Comparison of ENCODE assay signal across 8 cellular contexts in the genomic region with DNA sequence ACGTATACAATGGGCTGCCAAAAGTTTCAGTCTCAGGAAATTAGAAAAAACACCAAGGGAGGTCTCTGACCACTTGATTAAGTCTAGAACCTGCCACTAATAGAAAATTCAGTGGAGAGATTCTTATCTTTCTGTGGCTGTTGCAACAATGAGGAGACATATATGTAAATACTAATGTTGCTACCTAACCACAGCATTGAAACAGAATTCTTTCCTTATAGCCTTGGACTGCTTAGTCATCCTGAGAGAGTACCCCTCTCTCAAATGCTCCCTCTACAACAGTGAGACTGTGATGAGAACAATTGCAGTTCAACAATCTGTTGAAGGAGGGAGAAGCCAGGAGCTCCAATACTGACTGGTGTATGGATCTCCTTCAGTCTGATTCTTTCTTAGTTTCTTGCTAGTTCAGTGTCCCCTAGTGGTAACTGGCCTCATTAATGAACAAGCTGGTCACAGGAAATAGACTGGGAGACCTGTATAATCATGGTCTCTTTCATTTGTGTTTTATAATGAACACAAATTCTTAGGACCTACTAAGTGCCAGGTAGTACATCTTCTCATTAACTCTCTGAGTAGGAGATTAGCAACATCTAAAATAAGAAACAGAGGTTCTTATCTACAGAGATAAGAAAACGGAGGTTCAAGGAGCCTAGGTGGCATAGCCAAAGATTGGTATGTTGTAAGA.
DNase-seq lines count a peak whose midpoint lies in the region; ATAC-seq and TF ChIP-seq lines count a peak whose summit lies in the region.

No MANE protein-coding gene starts in this region.

- H3K9me3 ChIP-seq in MM.1S (replicated peaks; ENCODE audit: insufficient read depth, low read length) (no peaks in the 10 kb centered on the region), SJSA1 (replicated peaks) (no peaks in the 10 kb centered on the region)

- no peaks in the 10 kb centered on the region for H3K36me3 ChIP-seq in ACC112 (ENCODE audit: insufficient read depth, low read length)
- H3K36me3 ChIP-seq in MM.1S (replicated peaks; ENCODE audit: insufficient read depth, low read length) = no peaks in the 10 kb centered on the region
- H3K36me3 ChIP-seq in SJSA1 = no peaks in the 10 kb centered on the region

- H2AFZ ChIP-seq in ACC112 (ENCODE audit: low read length, unreplicated experiment) (peak overlapping the region; percentile 70), MM.1S (ENCODE audit: low read length) (peak overlapping the region; percentile 37)

- H3K27ac ChIP-seq in ACC112 (ENCODE audit: low read depth, low read length) (peak overlapping the region; percentile 94), MM.1S (ENCODE audit: low read length) (no peak overlapping the region; the same call in 1 of the 2 replicates), SJSA1 (peak overlapping the region; percentile 90)

- 0 out of 2 replicates have a peak, but pooled peaks cover 11% of the 10 kb centered on the region for H3F3A ChIP-seq in MM.1S (ENCODE audit: insufficient read depth, low read length)

- peak; percentile 75 for TF ChIP-seq CTCF in GM12872 (IDR thresholded peaks at IDR 0.05; ENCODE audit: insufficient read depth, low read depth, low read length)
- peak; percentile 87 for TF ChIP-seq CTCF in MM.1S (IDR thresholded peaks at IDR 0.05; ENCODE audit: low read length)

- H3K9ac ChIP-seq in MM.1S (ENCODE audit: low read length) = no peak overlapping the region

- no peaks in the 10 kb centered on the region for H4K20me1 ChIP-seq in MM.1S (ENCODE audit: insufficient read depth, low read length)

- peaks cover 84% of the 10 kb centered on the region for H3K4me1 ChIP-seq in ACC112 (ENCODE audit: control insufficient read depth, insufficient read depth, low read length, unreplicated experiment)
- H3K4me1 ChIP-seq in MM.1S (ENCODE audit: low read length) = peaks cover 34% of the 10 kb centered on the region
- H3K4me1 ChIP-seq in SJSA1 (replicated peaks) = peaks cover 79% of the 10 kb centered on the region

- H3K27me3 ChIP-seq in ACC112 (ENCODE audit: insufficient read depth, low read length) = no peaks in the 10 kb centered on the region
- H3K27me3 ChIP-seq in MM.1S (replicated peaks; ENCODE audit: insufficient read depth, low read length) = no peaks in the 10 kb centered on the region
- no peaks in the 10 kb centered on the region for H3K27me3 ChIP-seq in SJSA1 (replicated peaks)

- DNase-seq in MM.1S (peak; percentile 82), SJSA1 (ENCODE audit: low read depth in 1 of 2, low spot score in 2 of 2) (peak; percentile 69 to 96), epidermal melanocyte (ENCODE audit: insufficient read length, low spot score) (peak; percentile 72), midbrain (lab: John Stamatoyannopoulos, UW) (peak; percentile 57)

- H3K4me3 ChIP-seq in ACC112 (ENCODE audit: low read depth, low read length) (peak overlapping the region; percentile 49; the same call in 1 of the 2 replicates), MM.1S (ENCODE audit: low read length) (no peak overlapping the region), SJSA1 (no peak overlapping the region)

- no peaks in the 10 kb centered on the region for H3K9me2 ChIP-seq in MM.1S (replicated peaks; ENCODE audit: insufficient read depth, low read length)

- H3K79me2 ChIP-seq in ACC112 (ENCODE audit: control insufficient read depth, insufficient read depth, low read length, unreplicated experiment) (no peaks in the 10 kb centered on the region), MM.1S (ENCODE audit: low read length) (no peaks in the 10 kb centered on the region)

- peak overlapping the region; percentile 10; the same call in 1 of the 2 replicates for H3K4me2 ChIP-seq in MM.1S (ENCODE audit: low read depth, low read length)

- peak; percentile 61 for ATAC-seq in HG02571 (IDR thresholded peaks at IDR 0.05; ENCODE audit: unreplicated experiment)
- no peak for ATAC-seq in GM19467 (IDR thresholded peaks at IDR 0.05; ENCODE audit: unreplicated experiment)
